In the genomic region with DNA sequence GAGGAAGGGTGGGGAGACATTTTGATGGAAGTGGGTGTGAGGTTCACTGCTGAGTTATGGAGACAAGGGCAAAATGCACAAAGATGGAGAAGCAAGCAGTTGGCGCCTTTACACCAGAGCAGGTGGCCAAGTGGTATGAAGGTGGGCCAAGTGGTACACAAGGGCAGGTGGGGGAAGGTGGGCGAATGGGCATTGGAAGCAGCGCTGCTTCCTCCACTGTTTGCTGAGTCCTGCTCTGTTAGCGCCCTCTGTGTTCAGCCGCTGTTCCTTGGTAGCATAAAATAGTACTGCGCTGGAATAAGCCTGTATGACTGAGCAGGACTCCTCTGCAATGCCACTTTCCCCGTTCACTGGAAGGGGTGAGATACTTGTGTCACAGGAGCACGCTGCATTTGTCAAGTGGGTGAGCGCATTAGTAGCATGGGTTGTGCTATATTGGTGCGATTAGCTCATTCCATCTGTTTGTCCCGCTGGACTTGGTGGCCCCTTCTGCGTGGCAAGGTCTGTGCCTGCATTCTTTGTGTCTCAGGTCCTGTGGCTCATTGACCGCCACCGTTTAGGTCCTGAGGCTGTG, we compare ENCODE assay signal across 19 cellular contexts.
"Had no signal": no experiment of that assay in that cellular context is flagged by ENCODE, and none has a peak within 500 bp of the region (broad histone marks: within the 10 kb centered on the region; RNA-seq: fewer than 3 reads in every experiment).

No MANE protein-coding gene starts in this region.

- H3K27ac Mint-ChIP-seq: activated CD4-positive, alpha-beta T cell treated with anti-CD3 and anti-CD28 coated beads, Interleukin-2, amount 10 ng/mL, durations not matched to agents 7 days and 5 days; dendritic cell treated with granulocyte-macrophage colony-stimulating factor and Interleukin-4, amounts not matched to agents 40 ng/mL and 50 ng/mL, for 4 days; effector memory CD8-positive, alpha-beta T cell; naive B cell; T-helper 2 cell treated with Interferon-gamma antibody and Interleukin-4, amounts not matched to agents 5 μg/mL and 100 μg/mL, for 36 hours had no signal

- H3K36me3 Mint-ChIP-seq: activated naive CD4-positive, alpha-beta T cell treated with anti-CD3 and anti-CD28 coated beads, Interleukin-2, amount 50 U/mL, for 72 hours; brain; naive B cell had no signal

- DNase-seq: activated CD4-positive, alpha-beta T cell treated with anti-CD3 and anti-CD28 coated beads, Interleukin-2, amount 10 ng/mL, durations not matched to agents 7 days and 5 days; activated gamma-delta T cell; activated T-cell treated with anti-CD3 and anti-CD28 coated beads, Interleukin-2, amount 50 U/mL, for 4 hours; amygdala; effector memory CD8-positive, alpha-beta T cell; foreskin keratinocyte; glutamatergic neuron; kidney glomerular epithelial cell; lower lobe of right lung; naive B cell; posterior cingulate gyrus; stimulated activated CD4-positive, alpha-beta T cell treated with anti-CD3 and anti-CD28 coated beads, Interleukin-15, amount 100 ng/mL, for 24 hours; stimulated activated CD4-positive, alpha-beta T cell treated with anti-CD3 and anti-CD28 coated beads, Interleukin-4, amount 100 ng/mL, for 24 hours; stimulated activated naive CD8-positive, alpha-beta T cell treated with anti-CD3 and anti-CD28 coated beads, Interleukin-15, Interleukin-2, amounts not matched to agents 100 U/mL and 50 U/mL, for 24 hours; transverse colon had no signal

- ATAC-seq: activated naive CD4-positive, alpha-beta T cell treated with anti-CD3 and anti-CD28 coated beads, Interleukin-2, amount 50 U/mL, for 72 hours; activated T-cell treated with anti-CD3 and anti-CD28 coated beads, Interleukin-2, amount 50 U/mL, for 4 hours; effector memory CD8-positive, alpha-beta T cell; foreskin keratinocyte; lower lobe of right lung; stimulated activated naive CD8-positive, alpha-beta T cell treated with anti-CD3 and anti-CD28 coated beads, Interleukin-15, Interleukin-2, amounts not matched to agents 100 U/mL and 50 U/mL, for 24 hours had no signal

- H3K4me3 Mint-ChIP-seq: activated CD4-positive, alpha-beta T cell treated with anti-CD3 and anti-CD28 coated beads, Interleukin-2, amount 10 ng/mL, durations not matched to agents 7 days and 5 days; activated T-cell treated with anti-CD3 and anti-CD28 coated beads, Interleukin-2, amount 50 U/mL, for 4 hours; brain; dendritic cell treated with granulocyte-macrophage colony-stimulating factor and Interleukin-4, amounts not matched to agents 40 ng/mL and 50 ng/mL, for 4 days; effector memory CD8-positive, alpha-beta T cell; naive B cell; T-helper 2 cell treated with Interferon-gamma antibody and Interleukin-4, amounts not matched to agents 5 μg/mL and 100 μg/mL, for 36 hours had no signal

- H3K9me3 Mint-ChIP-seq: activated T-cell treated with anti-CD3 and anti-CD28 coated beads, Interleukin-2, amount 50 U/mL, for 4 hours; dendritic cell treated with granulocyte-macrophage colony-stimulating factor and Interleukin-4, amounts not matched to agents 40 ng/mL and 50 ng/mL, for 4 days had no signal
